10 cellular contexts compared by ENCODE assay signal in genomic region chr11:118224512-118225180, GRCh38. TPM values are rescaled to one million over a fixed set of nuclear protein-coding genes. Genes with fewer than 3 reads are reported as not detected.
DNase-seq lines count a peak whose midpoint lies in the region; ATAC-seq and TF ChIP-seq lines count a peak whose summit lies in the region.
"Had no signal": no experiment of that assay in that cellular context is flagged by ENCODE, and none has a peak within 500 bp of the region (broad histone marks: within the 10 kb centered on the region; RNA-seq: fewer than 3 reads in every experiment).

TSS of gene JAML (minus strand) at chr11:118225011. CDS start at chr11:118214866, 10,145 bp downstream.

- no peaks in the 10 kb centered on the region for H3F3A ChIP-seq in PC-3 (ENCODE audit: low read length, unreplicated experiment)

- H3K36me3 ChIP-seq in lower lobe of right lung, result no peaks in the 10 kb centered on the region
- no peaks in the 10 kb centered on the region for H3K36me3 ChIP-seq in PC-3 (ENCODE audit: low read depth, low read length)

- H3K4me2 ChIP-seq in PC-3 (ENCODE audit: low read length), result no peak within 1 kb of the TSS

- H2AFZ ChIP-seq in PC-3 (ENCODE audit: low read length), result no peak within 1 kb of the TSS

- ATAC-seq in HG02798 (IDR thresholded peaks at IDR 0.05; ENCODE audit: poor library complexity, unreplicated experiment) (peak; percentile 52), lower lobe of right lung (peak; percentile 62 to 66), PC-3 (no peak), SK-N-SH treated with all-trans-retinoic acid at 6 μM for 48 hours (no peak)

- DNase-seq in CD14-positive monocyte (ENCODE audit: low spot score) (peak; percentile 53), lower lobe of right lung (no peak), RKO (ENCODE audit: low spot score) (no peak), NCI-H1092 treated with DMSO at 0.1 percent for 48 hours (lab: John Stamatoyannopoulos, UW) (no peak), PC-3 (no peak)
- peak; percentile 84 for DNase-seq in activated CD4-positive, alpha-beta memory T cell treated with anti-CD3 and anti-CD28 coated beads for 36 hours
- DNase-seq: NCI-H1417 had no signal

- no peaks in the 10 kb centered on the region for H3K9me3 ChIP-seq in lower lobe of right lung
- no peaks in the 10 kb centered on the region for H3K9me3 ChIP-seq in PC-3 (ENCODE audit: low read length)

- intact Hi-C loops in CD14-positive monocyte (cut with micrococcal nuclease), result no loop called here
- intact Hi-C loops in activated CD4-positive, alpha-beta memory T cell treated with anti-CD3 and anti-CD28 coated beads for 36 hours (cut with micrococcal nuclease), result loop anchor here (1.0 kb wide), 4 partner anchors 7 to 27 kb away; no protein-coding TSS in a partner anchor
- intact Hi-C loops in lower lobe of right lung (cut with DNase I), result no loop called here
- intact Hi-C loops in PC-3 (cut with micrococcal nuclease), result no loop called here

- H3K9me3 Mint-ChIP-seq in CD14-positive monocyte, result no peaks in the 10 kb centered on the region
- H3K9me3 Mint-ChIP-seq in activated CD4-positive, alpha-beta memory T cell treated with anti-CD3 and anti-CD28 coated beads for 36 hours, result peaks cover 7% of the 10 kb centered on the region

- H3K27me3 ChIP-seq in lower lobe of right lung (ENCODE audit: low read depth) (no peaks in the 10 kb centered on the region), PC-3 (ENCODE audit: low read length) (no peaks in the 10 kb centered on the region)

- H3K27ac Mint-ChIP-seq in CD14-positive monocyte, result peak within 1 kb of the TSS in 3 of 7 donors; percentile 90 to 92 (median 91)
- H3K27ac Mint-ChIP-seq in activated CD4-positive, alpha-beta memory T cell treated with anti-CD3 and anti-CD28 coated beads for 36 hours, result peak within 1 kb of the TSS; percentile 97

- peaks cover 93% of the 10 kb centered on the region for H3K4me1 Mint-ChIP-seq in CD14-positive monocyte
- H3K4me1 Mint-ChIP-seq in activated CD4-positive, alpha-beta memory T cell treated with anti-CD3 and anti-CD28 coated beads for 36 hours (ENCODE audit: low read depth), result peaks cover 80% of the 10 kb centered on the region

- H3K9me2 ChIP-seq in PC-3 (replicated peaks; ENCODE audit: low read length), result no peaks in the 10 kb centered on the region

- POLR2A ChIA-PET in activated CD4-positive, alpha-beta memory T cell treated with anti-CD3 and anti-CD28 coated beads for 36 hours (lab: Charles Lee), result interaction anchor here (0.8 to 4.6 kb wide), 15 partner anchors 8 to 214 kb away, joined by 3 to 97 read pairs (median 9); partner anchors contain the start of genes CD3D, CD3E and MPZL3
- POLR2A ChIA-PET in PC-3 (lab: Charles Lee; ENCODE audit: unreplicated experiment), result no interaction called here

- peak within 1 kb of the TSS; percentile 73 to 94 for H3K4me3 Mint-ChIP-seq in CD14-positive monocyte
- H3K4me3 Mint-ChIP-seq in activated CD4-positive, alpha-beta memory T cell treated with anti-CD3 and anti-CD28 coated beads for 36 hours, result peak within 1 kb of the TSS; percentile 82

- CTCF ChIA-PET in activated CD4-positive, alpha-beta memory T cell treated with anti-CD3 and anti-CD28 coated beads for 36 hours (lab: Charles Lee), result interaction anchor here (0.6 to 1.8 kb wide), 11 partner anchors 8 to 118 kb away, joined by 3 to 12 read pairs (median 6); partner anchors contain the start of genes CD3D and MPZL3
- CTCF ChIA-PET in PC-3 (lab: Charles Lee), result no interaction called here

- no peaks in the 10 kb centered on the region for H3K27me3 Mint-ChIP-seq in CD14-positive monocyte (ENCODE audit: low read depth in 3 of 3)
- H3K27me3 Mint-ChIP-seq in activated CD4-positive, alpha-beta memory T cell treated with anti-CD3 and anti-CD28 coated beads for 36 hours, result no peaks in the 10 kb centered on the region

- no peaks in the 10 kb centered on the region for H4K20me1 ChIP-seq in PC-3 (ENCODE audit: low read length)

- no peaks in the 10 kb centered on the region for H3K79me2 ChIP-seq in PC-3 (ENCODE audit: low read length)

- H3K9ac ChIP-seq in PC-3 (ENCODE audit: low read length), result no peak within 1 kb of the TSS

- H3K4me1 ChIP-seq in lower lobe of right lung, result peaks cover 40% of the 10 kb centered on the region
- H3K4me1 ChIP-seq in PC-3 (ENCODE audit: insufficient read depth, low read length), result peaks cover 12% of the 10 kb centered on the region

- H3K4me3 ChIP-seq in lower lobe of right lung (peak within 1 kb of the TSS; percentile 51), PC-3 (ENCODE audit: low read length) (no peak within 1 kb of the TSS)

- H3K36me3 Mint-ChIP-seq in CD14-positive monocyte, result peaks cover 34 to 42% of the 10 kb centered on the region in 2 donors
- H3K36me3 Mint-ChIP-seq in activated CD4-positive, alpha-beta memory T cell treated with anti-CD3 and anti-CD28 coated beads for 36 hours, result peaks cover 83% of the 10 kb centered on the region

- no TSS peak for BruUV-seq in PC-3 (replicated peaks; lab: Mats Ljungman, UMichigan)

- H3K27ac ChIP-seq in lower lobe of right lung (peak within 1 kb of the TSS; percentile 70), PC-3 (ENCODE audit: low read length) (no peak within 1 kb of the TSS)

- TF ChIP-seq CTCF in CD14-positive monocyte (IDR thresholded peaks at IDR 0.05) (no peak), lower lobe of right lung (IDR thresholded peaks at IDR 0.05) (no peak), PC-3 (conservative IDR thresholded peaks at IDR 0.05; ENCODE audit: low read depth, low read length) (no peak)

TF ChIP-seq in SK-N-SH treated with all-trans-retinoic acid at 6 μM for 48 hours, 23 proteins besides CTCF, POLR2A, EP300 and RAD21:
- TF ChIP-seq ZNF565 (CRISPR knock-in tag; conservative IDR thresholded peaks at IDR 0.05; ENCODE audit: low read depth) (no peak), PATZ1 (CRISPR knock-in tag; IDR thresholded peaks at IDR 0.05; ENCODE audit: borderline replicate concordance) (no peak), CSDC2 (CRISPR knock-in tag; IDR thresholded peaks at IDR 0.05) (no peak), ZNF8 (CRISPR knock-in tag; IDR thresholded peaks at IDR 0.05) (no peak)
TF ChIP-seq in SK-N-SH treated with all-trans-retinoic acid at 6 μM for 48 hours: peak in this region for 0.

RNA-seq across cellular contexts. Expression of gene JAML, which starts in this region (rescaled TPM):
- 100 to 1,000 TPM; 748 to 968 TPM for polyA plus RNA-seq in CD14-positive monocyte
- 100 to 1,000 TPM; 155 to 163 TPM for total RNA-seq in activated CD4-positive, alpha-beta memory T cell treated with anti-CD3 and anti-CD28 coated beads for 36 hours
- total RNA-seq in lower lobe of right lung (163 TPM), PC-3 (2014; rRNA removed) (not detected in 2 replicates)
- total RNA-seq: epithelial cell of proximal tubule had no signal

Comparison
In these comparisons a context has a peak if more than half of its experiments do, and no peak if none do; other contexts are left out.
1. RNA of gene JAML (total RNA-seq): 155 to 163 TPM in activated CD4-positive, alpha-beta memory T cell treated with anti-CD3 and anti-CD28 coated beads for 36 hours and 163 TPM in lower lobe of right lung (single experiment); not detected in PC-3; every median in the first group is over 100 times any median in the second.
2. DNase-seq: peak in CD14-positive monocyte (single experiment) and activated CD4-positive, alpha-beta memory T cell treated with anti-CD3 and anti-CD28 coated beads for 36 hours (single experiment); none in lower lobe of right lung (single experiment), RKO (single experiment), NCI-H1092 treated with DMSO at 0.1 percent for 48 hours (single experiment) and PC-3 (single experiment).
3. ATAC-seq: peak in HG02798 (single experiment) and lower lobe of right lung (2 of 2); none in PC-3 (single experiment) and SK-N-SH treated with all-trans-retinoic acid at 6 μM for 48 hours (single experiment).